Comparison of ENCODE assay signal across 27 cellular contexts in the genomic region with DNA sequence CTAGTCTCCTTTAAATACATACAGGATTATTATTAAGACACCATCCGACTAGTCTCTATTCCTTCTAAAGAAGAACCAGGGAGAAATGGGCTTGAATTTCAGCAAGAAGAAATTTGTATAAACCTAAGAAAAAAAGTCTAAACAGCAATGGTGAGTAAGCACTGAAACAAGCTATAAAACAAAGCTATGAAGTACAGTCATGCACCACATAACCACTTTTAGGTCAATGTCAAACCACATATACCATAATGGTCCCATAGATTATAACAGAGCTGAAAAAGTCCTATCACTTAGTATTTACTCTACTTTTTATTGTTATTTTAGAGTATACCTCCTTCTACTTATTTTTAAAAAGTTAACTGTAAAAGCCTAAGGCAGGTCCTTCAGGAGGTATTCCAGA.
A peak's percentile ranks its signal among the peaks of the same experiment; 100 is the strongest.
DNase-seq lines count a peak whose midpoint lies in the region; ATAC-seq, FAIRE-seq and TF ChIP-seq lines count a peak whose summit lies in the region.
"Had no signal": no experiment of that assay in that cellular context is flagged by ENCODE, and none has a peak within 500 bp of the region (broad histone marks: within the 10 kb centered on the region; RNA-seq: fewer than 3 reads in every experiment).

No MANE protein-coding gene starts in this region.

- H3K9ac ChIP-seq in mammary epithelial cell (ENCODE audit: insufficient read depth, low read length), result no peak overlapping the region

- peaks cover 6% of the 10 kb centered on the region for H3K9me3 ChIP-seq in mammary epithelial cell (replicated peaks; ENCODE audit: insufficient read depth, low read length)
- H3K9me3 ChIP-seq: testis had no signal

- no peaks in the 10 kb centered on the region for H3K4me1 ChIP-seq in mammary epithelial cell (ENCODE audit: insufficient read depth, low read length)
- H3K4me1 ChIP-seq: testis had no signal

- H3K27ac Mint-ChIP-seq in MCF 10A (ENCODE audit: low read depth, unreplicated experiment) (no peak overlapping the region), nephron progenitor cell (no peak overlapping the region)
- H3K27ac Mint-ChIP-seq: activated CD4-positive, alpha-beta memory T cell treated with anti-CD3 and anti-CD28 coated beads for 36 hours; activated naive CD4-positive, alpha-beta T cell treated with anti-CD3 and anti-CD28 coated beads, Interleukin-2, amount 10 ng/mL, durations not matched to agents 7 days and 5 days; natural killer cell treated with Interleukin-12 subunit alpha and Interleukin-12 subunit beta and Interleukin-15 and Interleukin-18, amount 100 ng/mL, for 72 hours had no signal

- no peaks in the 10 kb centered on the region for H3K27me3 Mint-ChIP-seq in MCF 10A (ENCODE audit: insufficient read depth, unreplicated experiment)
- H3K27me3 Mint-ChIP-seq in nephron progenitor cell (ENCODE audit: low read depth, poor library complexity), result peaks cover 3% of the 10 kb centered on the region
- H3K27me3 Mint-ChIP-seq: activated CD4-positive, alpha-beta memory T cell treated with anti-CD3 and anti-CD28 coated beads for 36 hours; activated naive CD4-positive, alpha-beta T cell treated with anti-CD3 and anti-CD28 coated beads, Interleukin-2, amount 10 ng/mL, durations not matched to agents 7 days and 5 days; natural killer cell treated with Interleukin-12 subunit alpha and Interleukin-12 subunit beta and Interleukin-15 and Interleukin-18, amount 100 ng/mL, for 72 hours had no signal

- H4K20me1 ChIP-seq in mammary epithelial cell (ENCODE audit: insufficient read depth, low read length), result peaks cover 5% of the 10 kb centered on the region

- in situ Hi-C loops in mammary epithelial cell (cut with MboI; ENCODE audit: low sequenced_read_pairs in 2 of 2), result no loop called here

- no peak overlapping the region for H2AFZ ChIP-seq in mammary epithelial cell (ENCODE audit: low read depth, low read length)

- H3K4me1 Mint-ChIP-seq in MCF 10A (ENCODE audit: insufficient read depth, unreplicated experiment), result no peaks in the 10 kb centered on the region
- peaks cover 32% of the 10 kb centered on the region for H3K4me1 Mint-ChIP-seq in nephron progenitor cell
- H3K4me1 Mint-ChIP-seq: activated naive CD4-positive, alpha-beta T cell treated with anti-CD3 and anti-CD28 coated beads, Interleukin-2, amount 10 ng/mL, durations not matched to agents 7 days and 5 days had no signal

- intact Hi-C loops in mammary epithelial cell (cut with micrococcal nuclease) (no loop called here), MCF 10A (cut with micrococcal nuclease) (no loop called here)

- CTCF ChIA-PET in mammary epithelial cell (lab: Charles Lee; ENCODE audit: low non-redundant PET), result interaction anchor here (0.5 kb wide), 1 partner anchor 104 kb away, joined by 4 read pairs; no protein-coding TSS in a partner anchor
- CTCF ChIA-PET in MCF 10A (lab: Yijun Ruan, JAX), result interaction anchor here (0.8 to 1.7 kb wide), 3 partner anchors 12 to 1096 kb away, joined by 3 to 9 read pairs (median 9); no protein-coding TSS in a partner anchor

- no peak for FAIRE-seq in GM12892 (lab: Jason Lieb, UNC)
- FAIRE-seq: H54 had no signal

- no peaks in the 10 kb centered on the region for H3K79me2 ChIP-seq in mammary epithelial cell (ENCODE audit: insufficient read depth, low read length)

- peaks cover 28% of the 10 kb centered on the region for H3K27me3 ChIP-seq in mammary epithelial cell (ENCODE audit: insufficient read depth, low read length)
- H3K27me3 ChIP-seq: esophagus muscularis mucosa, testis had no signal

- no peaks in the 10 kb centered on the region for H3K36me3 ChIP-seq in mammary epithelial cell (ENCODE audit: insufficient read depth, low read length)
- H3K36me3 ChIP-seq: esophagus muscularis mucosa had no signal

- TF ChIP-seq CTCF in mammary epithelial cell (conservative IDR thresholded peaks at IDR 0.05 in 1 of 2, IDR thresholded peaks at IDR 0.05 in 1 of 2; ENCODE audit: extremely low read depth in 1 of 2, insufficient read depth in 1 of 2, low read depth in 1 of 2, low read length in 2 of 2) (no peak), MCF 10A (IDR thresholded peaks at IDR 0.05; ENCODE audit: unreplicated experiment) (no peak), fibroblast of pulmonary artery (IDR thresholded peaks at IDR 0.05; ENCODE audit: low read length, missing control alignments) (no peak), nephron progenitor cell (IDR thresholded peaks at IDR 0.05) (no peak)

- dilution Hi-C loops in mammary epithelial cell (cut with HindIII; ENCODE audit: low sequenced_read_pairs), result no loop called here

- BruUV-seq in mammary epithelial cell (replicated peaks; lab: Mats Ljungman, UMichigan) (no TSS peak), MCF 10A (replicated peaks; lab: Mats Ljungman, UMichigan) (no TSS peak)

- no peak overlapping the region for H3K27ac ChIP-seq in mammary epithelial cell (ENCODE audit: insufficient read depth, low read depth, low read length)
- H3K27ac ChIP-seq: 22Rv1, C4-2B, esophagus muscularis mucosa, HL-60, testis had no signal

- TF ChIP-seq POLR2A in GM12892 (IDR thresholded peaks at IDR 0.05; ENCODE audit: low read depth, low read length), result no peak

- DNase-seq in mammary epithelial cell (peak; percentile 71), MCF 10A (ENCODE audit: unreplicated experiment) (no peak), amniotic epithelial cell (ENCODE audit: low read depth) (peak; percentile 77), fibroblast of pulmonary artery (ENCODE audit: low read depth) (peak; percentile 50), nephron progenitor cell (no peak), GM12892 (ENCODE audit: insufficient read length) (no peak)
- DNase-seq: activated CD4-positive, alpha-beta memory T cell treated with anti-CD3 and anti-CD28 coated beads for 36 hours; activated naive CD4-positive, alpha-beta T cell treated with anti-CD3 and anti-CD28 coated beads, Interleukin-2, amount 10 ng/mL, durations not matched to agents 7 days and 5 days; activated T-cell treated with anti-CD3 and anti-CD28 coated beads, Interleukin-2, amount 50 U/mL, for 1 hour; caudate nucleus; DMS53; hypothalamus; MV-4-11; NCI-H1930; NCI-H524 treated with DMSO at 0.1 percent for 48 hours; posterior cingulate gyrus; SHP77 treated with DMSO at 0.1 percent for 48 hours; stimulated activated CD8-positive, alpha-beta memory T cell treated with anti-CD3 and anti-CD28 coated beads, Interleukin-4, amount 100 ng/mL, for 48 hours; testis had no signal

- no peak for ATAC-seq in HG03354 (IDR thresholded peaks at IDR 0.05; ENCODE audit: poor library complexity, severe bottlenecking, unreplicated experiment)
- no peak for ATAC-seq in HG02973 (IDR thresholded peaks at IDR 0.05; ENCODE audit: unreplicated experiment)
- ATAC-seq: natural killer cell treated with Interleukin-12 subunit alpha and Interleukin-12 subunit beta and Interleukin-15 and Interleukin-18, amount 100 ng/mL, for 72 hours had no signal

- WGBS in mammary epithelial cell (ENCODE audit: low coverage, missing lambda C conversion rate), result 92% methylated on average over 1 of the region's 1 CpG

- POLR2A ChIA-PET in MCF 10A (lab: Yijun Ruan, JAX), result interaction anchor here (1.1 kb wide), 1 partner anchor 1077 kb away, joined by 3 read pairs; no protein-coding TSS in a partner anchor

- H3K9me3 Mint-ChIP-seq in MCF 10A (ENCODE audit: unreplicated experiment) (no peaks in the 10 kb centered on the region), nephron progenitor cell (peaks cover 11% of the 10 kb centered on the region)
- H3K9me3 Mint-ChIP-seq: activated naive CD4-positive, alpha-beta T cell treated with anti-CD3 and anti-CD28 coated beads, Interleukin-2, amount 10 ng/mL, durations not matched to agents 7 days and 5 days; natural killer cell treated with Interleukin-12 subunit alpha and Interleukin-12 subunit beta and Interleukin-15 and Interleukin-18, amount 100 ng/mL, for 72 hours had no signal

- H3K4me2 ChIP-seq in mammary epithelial cell (ENCODE audit: insufficient read depth, low read depth, low read length), result no peak overlapping the region

- H3K4me3 Mint-ChIP-seq in MCF 10A (ENCODE audit: unreplicated experiment), result no peak overlapping the region
- no peak overlapping the region for H3K4me3 Mint-ChIP-seq in nephron progenitor cell
- H3K4me3 Mint-ChIP-seq: activated CD4-positive, alpha-beta memory T cell treated with anti-CD3 and anti-CD28 coated beads for 36 hours; activated naive CD4-positive, alpha-beta T cell treated with anti-CD3 and anti-CD28 coated beads, Interleukin-2, amount 10 ng/mL, durations not matched to agents 7 days and 5 days; natural killer cell treated with Interleukin-12 subunit alpha and Interleukin-12 subunit beta and Interleukin-15 and Interleukin-18, amount 100 ng/mL, for 72 hours had no signal

- no peak overlapping the region for H3K4me3 ChIP-seq in mammary epithelial cell (replicated peaks in 1 of 3; ENCODE audit: insufficient read depth in 1 of 3, low read depth in 2 of 3, low read length in 3 of 3)
- H3K4me3 ChIP-seq in fibroblast of pulmonary artery (replicated peaks; ENCODE audit: low read depth, low read length), result no peak overlapping the region
- H3K4me3 ChIP-seq: esophagus muscularis mucosa, testis had no signal

- H3K36me3 Mint-ChIP-seq in MCF 10A (ENCODE audit: insufficient read depth, unreplicated experiment) (no peaks in the 10 kb centered on the region), nephron progenitor cell (ENCODE audit: low read depth) (no peaks in the 10 kb centered on the region)
- H3K36me3 Mint-ChIP-seq: activated CD4-positive, alpha-beta memory T cell treated with anti-CD3 and anti-CD28 coated beads for 36 hours; activated naive CD4-positive, alpha-beta T cell treated with anti-CD3 and anti-CD28 coated beads, Interleukin-2, amount 10 ng/mL, durations not matched to agents 7 days and 5 days; natural killer cell treated with Interleukin-12 subunit alpha and Interleukin-12 subunit beta and Interleukin-15 and Interleukin-18, amount 100 ng/mL, for 72 hours had no signal

Comparison
In these comparisons a context has a peak if more than half of its experiments do, and no peak if none do; other contexts are left out.
1. DNase-seq: peak in mammary epithelial cell (single experiment), amniotic epithelial cell (single experiment) and fibroblast of pulmonary artery (single experiment); none in MCF 10A (single experiment), nephron progenitor cell (single experiment) and GM12892 (single experiment).